Comparison of ENCODE assay signal across 12 cellular contexts in genomic region chr13:44967656-44968451, GRCh38. TPM values are rescaled to one million over a fixed set of nuclear protein-coding genes. Genes with fewer than 3 reads are reported as not detected.
A peak's percentile ranks its signal among the peaks of the same experiment; 100 is the strongest.
DNase-seq lines count a peak whose midpoint lies in the region; ATAC-seq and TF ChIP-seq lines count a peak whose summit lies in the region.
"Had no signal": no experiment of that assay in that cellular context is flagged by ENCODE, and none has a peak within 500 bp of the region (broad histone marks: within the 10 kb centered on the region; RNA-seq: fewer than 3 reads in every experiment).

No MANE protein-coding gene starts in this region.

- intact Hi-C loops in esophagus muscularis mucosa (cut with DNase I), result loop anchor here (5.0 kb wide), 1 partner anchor 46 kb away; no protein-coding TSS in a partner anchor
- intact Hi-C loops in activated T-helper 2 cell treated with anti-CD3 and anti-CD28 coated beads, Interferon-gamma antibody, Interleukin-2, Interleukin-4, amounts not matched to agents 10 μg/mL and 5 μg/mL and 100 μg/mL, durations not matched to agents 14 hours and 24 hours and 36 hours (cut with micrococcal nuclease), result no loop called here

- H3K9me3 ChIP-seq in esophagus muscularis mucosa, result no peaks in the 10 kb centered on the region

- peaks cover 0 to 31% (median 17%) of the 10 kb centered on the region in 4 donors for H3K36me3 ChIP-seq in esophagus muscularis mucosa

- POLR2A ChIA-PET in AG04449 (lab: Yijun Ruan, JAX), result no interaction called here

- H3K4me3 Mint-ChIP-seq in neural crest cell, result no peak overlapping the region
- no peak overlapping the region for H3K4me3 Mint-ChIP-seq in activated T-helper 2 cell treated with anti-CD3 and anti-CD28 coated beads, Interferon-gamma antibody, Interleukin-2, Interleukin-4, amounts not matched to agents 10 μg/mL and 5 μg/mL and 100 μg/mL, durations not matched to agents 14 hours and 24 hours and 36 hours (ENCODE audit: low read depth)
- H3K4me3 Mint-ChIP-seq: CD4-positive, alpha-beta T cell had no signal

- H3K27ac ChIP-seq in esophagus muscularis mucosa (replicated peaks in 1 of 4), result peak overlapping the region; percentile 68 to 80 (median 78)
- H3K27ac ChIP-seq: stomach had no signal

- DNase-seq in AG04449 (ENCODE audit: low read depth, low spot score) (no peak), M059J (ENCODE audit: low read depth) (peak; percentile 32), esophagus muscularis mucosa (ENCODE audit: extremely low spot score) (no peak), neural crest cell (ENCODE audit: low read depth, low spot score) (no peak), NOMO-1 treated with DMSO at 0.1 percent for 48 hours (lab: John Stamatoyannopoulos, UW; ENCODE audit: unreplicated experiment) (no peak), H4 (ENCODE audit: low spot score) (no peak)
- DNase-seq in activated T-helper 2 cell treated with anti-CD3 and anti-CD28 coated beads, Interferon-gamma antibody, Interleukin-2, Interleukin-4, amounts not matched to agents 10 μg/mL and 5 μg/mL and 100 μg/mL, durations not matched to agents 14 hours and 24 hours and 36 hours (ENCODE audit: low spot score), result no peak
- DNase-seq: CD4-positive, alpha-beta T cell; NCI-H524 treated with DMSO at 0.1 percent for 48 hours; stimulated activated CD4-positive, alpha-beta T cell treated with anti-CD3 and anti-CD28 coated beads, Interleukin-4, amount 100 ng/mL, for 24 hours; stomach had no signal

- TF ChIP-seq EP300 in esophagus muscularis mucosa (IDR thresholded peaks at IDR 0.05), result no peak

- WGBS in esophagus muscularis mucosa, result 38% methylated on average over 3 of the region's 3 CpGs

- peak; percentile 43 for TF ChIP-seq CTCF in AG04449 (IDR thresholded peaks at IDR 0.05; ENCODE audit: insufficient read depth, low read length, missing control alignments)
- peak in 2 of 3 experiments; percentile 30 to 34 for TF ChIP-seq CTCF in esophagus muscularis mucosa (IDR thresholded peaks at IDR 0.05)
- TF ChIP-seq CTCF in neural crest cell (conservative IDR thresholded peaks at IDR 0.05), result peak; percentile 47

- H3K36me3 Mint-ChIP-seq in neural crest cell (ENCODE audit: low read depth), result peaks cover 22% of the 10 kb centered on the region
- peaks cover 43% of the 10 kb centered on the region for H3K36me3 Mint-ChIP-seq in activated T-helper 2 cell treated with anti-CD3 and anti-CD28 coated beads, Interferon-gamma antibody, Interleukin-2, Interleukin-4, amounts not matched to agents 10 μg/mL and 5 μg/mL and 100 μg/mL, durations not matched to agents 14 hours and 24 hours and 36 hours (ENCODE audit: low read depth)

- no peak for TF ChIP-seq POLR2A in esophagus muscularis mucosa (IDR thresholded peaks at IDR 0.05; ENCODE audit: low read depth)

- no peak overlapping the region for H3K27ac Mint-ChIP-seq in neural crest cell (ENCODE audit: unreplicated experiment)
- no peak overlapping the region for H3K27ac Mint-ChIP-seq in activated T-helper 2 cell treated with anti-CD3 and anti-CD28 coated beads, Interferon-gamma antibody, Interleukin-2, Interleukin-4, amounts not matched to agents 10 μg/mL and 5 μg/mL and 100 μg/mL, durations not matched to agents 14 hours and 24 hours and 36 hours
- H3K27ac Mint-ChIP-seq: CD4-positive, alpha-beta T cell had no signal

- H3K4me3 ChIP-seq in AG04449 (ENCODE audit: low read depth, low read length), result no peak overlapping the region
- no peak overlapping the region for H3K4me3 ChIP-seq in esophagus muscularis mucosa
- H3K4me3 ChIP-seq: stomach had no signal

- CTCF ChIA-PET in AG04449 (lab: Yijun Ruan, JAX), result interaction anchor here (0.6 to 11.6 kb wide), 10 partner anchors 11 to 508 kb away, joined by 3 to 142 read pairs (median 3); no protein-coding TSS in a partner anchor

- H3K4me1 Mint-ChIP-seq in neural crest cell, result no peaks in the 10 kb centered on the region
- peaks cover 8% of the 10 kb centered on the region for H3K4me1 Mint-ChIP-seq in activated T-helper 2 cell treated with anti-CD3 and anti-CD28 coated beads, Interferon-gamma antibody, Interleukin-2, Interleukin-4, amounts not matched to agents 10 μg/mL and 5 μg/mL and 100 μg/mL, durations not matched to agents 14 hours and 24 hours and 36 hours (ENCODE audit: low read depth)

- no peaks in the 10 kb centered on the region for H3K27me3 ChIP-seq in esophagus muscularis mucosa
- H3K27me3 ChIP-seq: stomach had no signal

- no peak for ATAC-seq in GM21723 (IDR thresholded peaks at IDR 0.05; ENCODE audit: unreplicated experiment)

- no peaks in the 10 kb centered on the region for H3K9me3 Mint-ChIP-seq in neural crest cell
- H3K9me3 Mint-ChIP-seq in activated T-helper 2 cell treated with anti-CD3 and anti-CD28 coated beads, Interferon-gamma antibody, Interleukin-2, Interleukin-4, amounts not matched to agents 10 μg/mL and 5 μg/mL and 100 μg/mL, durations not matched to agents 14 hours and 24 hours and 36 hours, result peaks cover 18% of the 10 kb centered on the region
- H3K9me3 Mint-ChIP-seq: CD4-positive, alpha-beta T cell had no signal

- no peaks in the 10 kb centered on the region for H3K27me3 Mint-ChIP-seq in neural crest cell (ENCODE audit: low read depth)
- no peaks in the 10 kb centered on the region for H3K27me3 Mint-ChIP-seq in activated T-helper 2 cell treated with anti-CD3 and anti-CD28 coated beads, Interferon-gamma antibody, Interleukin-2, Interleukin-4, amounts not matched to agents 10 μg/mL and 5 μg/mL and 100 μg/mL, durations not matched to agents 14 hours and 24 hours and 36 hours (ENCODE audit: low read depth)
- H3K27me3 Mint-ChIP-seq: CD4-positive, alpha-beta T cell had no signal

- H3K4me1 ChIP-seq in esophagus muscularis mucosa, result peaks cover 8 to 37% (median 28%) of the 10 kb centered on the region in 4 donors

RNA-seq across cellular contexts. Expression of gene NUFIP1, which starts 21.4 kb away (rescaled TPM):
- 3.9 and 5.8 TPM in 2 replicates for total RNA-seq in M059J (2014; rRNA removed; shearing (Covaris generic))
- total RNA-seq in esophagus muscularis mucosa (1 to 10 TPM; 3.3 to 4.2 (median 3.9) TPM), neural crest cell (11.6 and 12.8 TPM in 2 replicates)
- total RNA-seq in activated T-helper 2 cell treated with anti-CD3 and anti-CD28 coated beads, Interferon-gamma antibody, Interleukin-2, Interleukin-4, amounts not matched to agents 10 μg/mL and 5 μg/mL and 100 μg/mL, durations not matched to agents 14 hours and 24 hours and 36 hours, result 9.5 and 10.3 TPM in 2 replicates
- 3.1 and 3.9 TPM in 2 replicates for total RNA-seq in H4 (2014; rRNA removed; shearing (Covaris generic))

RNA-seq across cellular contexts. Expression of gene GPALPP1, which starts 21.5 kb away (rescaled TPM):
- 13.4 and 25.8 TPM in 2 replicates for total RNA-seq in M059J (2014; rRNA removed; shearing (Covaris generic))
- total RNA-seq in esophagus muscularis mucosa (10 to 100 TPM; 19.0 to 27.4 (median 23.9) TPM), neural crest cell (32.9 and 37.2 TPM in 2 replicates)
- total RNA-seq in activated T-helper 2 cell treated with anti-CD3 and anti-CD28 coated beads, Interferon-gamma antibody, Interleukin-2, Interleukin-4, amounts not matched to agents 10 μg/mL and 5 μg/mL and 100 μg/mL, durations not matched to agents 14 hours and 24 hours and 36 hours, result 29.1 and 32.9 TPM in 2 replicates
- 16.2 and 16.6 TPM in 2 replicates for total RNA-seq in H4 (2014; rRNA removed; shearing (Covaris generic))
